ENCODE assay signal across 11 cellular contexts in genomic region chr6:72861935-72862432, GRCh38.
DNase-seq lines count a peak whose midpoint lies in the region; ATAC-seq and FAIRE-seq lines count a peak whose summit lies in the region.
"Had no signal": no experiment of that assay in that cellular context is flagged by ENCODE, and none has a peak within 500 bp of the region (broad histone marks: within the 10 kb centered on the region; RNA-seq: fewer than 3 reads in every experiment).

No MANE protein-coding gene starts in this region.

- H3K4me1 Mint-ChIP-seq in activated CD8-positive, alpha-beta memory T cell treated with anti-CD3 and anti-CD28 coated beads, Interleukin-2, amount 10 ng/mL, durations not matched to agents 7 days and 5 days = peaks cover 6% of the 10 kb centered on the region
- H3K4me1 Mint-ChIP-seq: activated naive CD4-positive, alpha-beta T cell treated with anti-CD3 and anti-CD28 coated beads, Interleukin-2, amount 10 ng/mL, durations not matched to agents 7 days and 5 days had no signal

- CTCF ChIA-PET in activated CD8-positive, alpha-beta memory T cell treated with anti-CD3 and anti-CD28 coated beads, Interleukin-2, amount 10 ng/mL, durations not matched to agents 7 days and 5 days (lab: Charles Lee) = interaction anchor here (1.0 kb wide), 1 partner anchor 268 kb away, joined by 3 read pairs; no protein-coding TSS in a partner anchor

- DNase-seq in AG08396 (ENCODE audit: low spot score) (peak; percentile 5), RCC 7860 (ENCODE audit: low spot score) (peak; percentile 11), right cardiac atrium (peak; percentile 55 to 76 (median 56)), putamen (ENCODE audit: low spot score) (no peak)
- DNase-seq in activated CD8-positive, alpha-beta memory T cell treated with anti-CD3 and anti-CD28 coated beads, Interleukin-2, amount 10 ng/mL, durations not matched to agents 7 days and 5 days = no peak
- DNase-seq: activated naive CD4-positive, alpha-beta T cell treated with anti-CD3 and anti-CD28 coated beads, Interleukin-2, amount 10 ng/mL, durations not matched to agents 7 days and 5 days; NCI-H1105 had no signal

- no peak overlapping the region for H3K4me3 ChIP-seq in right cardiac atrium (ENCODE audit: low read length)

- H3K27ac Mint-ChIP-seq in activated CD8-positive, alpha-beta memory T cell treated with anti-CD3 and anti-CD28 coated beads, Interleukin-2, amount 10 ng/mL, durations not matched to agents 7 days and 5 days = no peak overlapping the region
- H3K27ac Mint-ChIP-seq: activated naive CD4-positive, alpha-beta T cell treated with anti-CD3 and anti-CD28 coated beads, Interleukin-2, amount 10 ng/mL, durations not matched to agents 7 days and 5 days had no signal

- H3K9me3 ChIP-seq in right cardiac atrium (ENCODE audit: control insufficient read depth, low read length) = no peaks in the 10 kb centered on the region

- H3K4me1 ChIP-seq in right cardiac atrium (ENCODE audit: control insufficient read depth, insufficient read depth, low read length) = no peaks in the 10 kb centered on the region

- H3K27me3 ChIP-seq in right cardiac atrium (ENCODE audit: control insufficient read depth, insufficient read depth) = no peaks in the 10 kb centered on the region

- H3K27me3 Mint-ChIP-seq in activated CD8-positive, alpha-beta memory T cell treated with anti-CD3 and anti-CD28 coated beads, Interleukin-2, amount 10 ng/mL, durations not matched to agents 7 days and 5 days = no peaks in the 10 kb centered on the region
- H3K27me3 Mint-ChIP-seq: activated naive CD4-positive, alpha-beta T cell treated with anti-CD3 and anti-CD28 coated beads, Interleukin-2, amount 10 ng/mL, durations not matched to agents 7 days and 5 days had no signal

- whole genome bisulfite sequencing in right cardiac atrium = 22% methylated on average over 2 of the region's 2 CpGs

- H3K9me3 Mint-ChIP-seq in activated CD8-positive, alpha-beta memory T cell treated with anti-CD3 and anti-CD28 coated beads, Interleukin-2, amount 10 ng/mL, durations not matched to agents 7 days and 5 days (ENCODE audit: low read depth) = no peaks in the 10 kb centered on the region
- H3K9me3 Mint-ChIP-seq: activated naive CD4-positive, alpha-beta T cell treated with anti-CD3 and anti-CD28 coated beads, Interleukin-2, amount 10 ng/mL, durations not matched to agents 7 days and 5 days had no signal

- no peak overlapping the region for H3K27ac ChIP-seq in right cardiac atrium (ENCODE audit: low read length)

- no peak overlapping the region for H3K4me3 Mint-ChIP-seq in activated CD8-positive, alpha-beta memory T cell treated with anti-CD3 and anti-CD28 coated beads, Interleukin-2, amount 10 ng/mL, durations not matched to agents 7 days and 5 days
- H3K4me3 Mint-ChIP-seq: activated naive CD4-positive, alpha-beta T cell treated with anti-CD3 and anti-CD28 coated beads, Interleukin-2, amount 10 ng/mL, durations not matched to agents 7 days and 5 days had no signal

- intact Hi-C loops in right cardiac atrium (cut with DNase I) = no loop called here

- ATAC-seq in GM21447 (IDR thresholded peaks at IDR 0.05; ENCODE audit: unreplicated experiment) (peak; percentile 67), right cardiac atrium (peak; percentile 94 to 95), GM21515 (IDR thresholded peaks at IDR 0.05; ENCODE audit: unreplicated experiment) (no peak), HG03439 (IDR thresholded peaks at IDR 0.05; ENCODE audit: unreplicated experiment) (no peak)
- ATAC-seq in activated CD8-positive, alpha-beta memory T cell treated with anti-CD3 and anti-CD28 coated beads, Interleukin-2, amount 10 ng/mL, durations not matched to agents 7 days and 5 days = no peak

- no peaks in the 10 kb centered on the region for H3K36me3 Mint-ChIP-seq in activated CD8-positive, alpha-beta memory T cell treated with anti-CD3 and anti-CD28 coated beads, Interleukin-2, amount 10 ng/mL, durations not matched to agents 7 days and 5 days
- H3K36me3 Mint-ChIP-seq: activated naive CD4-positive, alpha-beta T cell treated with anti-CD3 and anti-CD28 coated beads, Interleukin-2, amount 10 ng/mL, durations not matched to agents 7 days and 5 days had no signal

- no peak for FAIRE-seq in RCC 7860 (lab: Jason Lieb, UNC)
- FAIRE-seq: G401.6 had no signal

Comparison
In these comparisons a context has a peak if more than half of its experiments do, and no peak if none do; other contexts are left out.
1. DNase-seq: peak in AG08396 (single experiment), RCC 7860 (single experiment) and right cardiac atrium (3 of 3); none in activated CD8-positive, alpha-beta memory T cell treated with anti-CD3 and anti-CD28 coated beads, Interleukin-2, amount 10 ng/mL, durations not matched to agents 7 days and 5 days (single experiment) and putamen (single experiment).
2. ATAC-seq: peak in GM21447 (single experiment) and right cardiac atrium (2 of 2); none in activated CD8-positive, alpha-beta memory T cell treated with anti-CD3 and anti-CD28 coated beads, Interleukin-2, amount 10 ng/mL, durations not matched to agents 7 days and 5 days (single experiment), GM21515 (single experiment) and HG03439 (single experiment).